1 cellular context compared by ENCODE assay signal in the genomic region with DNA sequence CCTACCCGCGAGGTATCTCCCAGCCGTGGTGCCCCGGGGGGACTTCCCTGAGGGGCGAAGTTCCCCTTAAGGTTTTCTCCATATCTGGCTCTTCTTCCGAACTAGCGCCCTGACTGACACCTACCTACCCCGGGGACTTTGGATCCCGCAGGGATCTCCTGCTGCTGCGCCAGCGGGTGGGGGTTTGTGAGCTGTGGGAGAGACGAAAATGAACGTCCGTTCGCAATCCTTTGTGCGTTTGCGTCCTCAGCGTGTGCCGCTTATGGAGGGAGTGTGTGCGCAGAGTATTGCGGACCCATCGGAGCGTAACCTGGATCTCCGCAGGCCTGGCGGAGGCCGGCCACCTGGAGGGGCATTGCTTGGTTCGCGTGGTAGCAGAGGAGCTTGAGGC.
TF ChIP-seq lines count a peak whose summit lies in the region.

No MANE protein-coding gene starts in this region.

TF ChIP-seq in K562, 482 proteins besides CTCF, POLR2A, EP300 and RAD21 (continued from another document and continues in another):
- TF ChIP-seq ZFP91 (CRISPR knock-in tag; IDR thresholded peaks at IDR 0.05) (no peak), ZBTB7A (IDR thresholded peaks at IDR 0.05; ENCODE audit: borderline replicate concordance, control insufficient read depth, low read depth, low read length) (0 out of 2 replicates have a peak, but pooled peaks have one; percentile 2), FOXK2 (conservative IDR thresholded peaks at IDR 0.05 in 1 of 2, IDR thresholded peaks at IDR 0.05 in 1 of 2; ENCODE audit: low read depth in 2 of 2) (no peak), ATF6 (CRISPR knock-in tag; IDR thresholded peaks at IDR 0.05) (no peak), MAFF (IDR thresholded peaks at IDR 0.05; ENCODE audit: low read length) (no peak), RBM34 (IDR thresholded peaks at IDR 0.05; ENCODE audit: borderline replicate concordance, insufficient read depth, low read length) (no peak), ZNF140 (CRISPR knock-in tag; IDR thresholded peaks at IDR 0.05) (no peak), FOXA3 (CRISPR knock-in tag; conservative IDR thresholded peaks at IDR 0.05 in 1 of 2, IDR thresholded peaks at IDR 0.05 in 1 of 2) (peak in 1 of 2 experiments; percentile 72; a peak in 1 of 4 replicates), ZNF121 (CRISPR knock-in tag; conservative IDR thresholded peaks at IDR 0.05) (no peak), CHAMP1 (IDR thresholded peaks at IDR 0.05) (no peak), HNRNPLL (IDR thresholded peaks at IDR 0.05; ENCODE audit: low read depth, low read length, poor library complexity, severe bottlenecking) (peak; percentile 94), ZNF232 (CRISPR knock-in tag; IDR thresholded peaks at IDR 0.05) (no peak), ZBTB11 (CRISPR knock-in tag; IDR thresholded peaks at IDR 0.05) (peak in 1 of 3 experiments; percentile 90; a peak in 1 of 6 replicates), TAF15 (IDR thresholded peaks at IDR 0.05; ENCODE audit: low read depth, low read length) (no peak), SMARCE1 (IDR thresholded peaks at IDR 0.05) (no peak), NCOA6 (IDR thresholded peaks at IDR 0.05) (no peak), SOX6 (IDR thresholded peaks at IDR 0.05) (no peak), FOXM1 (IDR thresholded peaks at IDR 0.05; ENCODE audit: low read depth) (no peak), FOXM1 (CRISPR knock-in tag; IDR thresholded peaks at IDR 0.05; ENCODE audit: low read depth) (no peak), TBP (optimal IDR thresholded peaks at IDR 0.05; ENCODE audit: low read depth, low read length) (peak; percentile 15), MYC (IDR thresholded peaks at IDR 0.05; ENCODE audit: low read depth, low read length) (0 out of 2 replicates have a peak, but pooled peaks have one; percentile 50), MYC (CRISPR knock-in tag; IDR thresholded peaks at IDR 0.05; ENCODE audit: borderline replicate concordance, low read depth) (no peak), PKNOX1 (IDR thresholded peaks at IDR 0.05) (peak; percentile 68), MNT (conservative IDR thresholded peaks at IDR 0.05) (0 out of 4 replicates have a peak, but pooled peaks of 1 of the 2 experiments have one; percentile 6), NFE2L1 (tag; IDR thresholded peaks at IDR 0.05; ENCODE audit: borderline replicate concordance, low read depth) (no peak), ZNF75A (CRISPR knock-in tag; IDR thresholded peaks at IDR 0.05) (no peak), ZNF224 (CRISPR knock-in tag; IDR thresholded peaks at IDR 0.05) (no peak), BHLHE40 (IDR thresholded peaks at IDR 0.05; ENCODE audit: low read length) (no peak), PHB2 (IDR thresholded peaks at IDR 0.05; ENCODE audit: low read depth) (no peak)
- TF ChIP-seq, protein P1, sequence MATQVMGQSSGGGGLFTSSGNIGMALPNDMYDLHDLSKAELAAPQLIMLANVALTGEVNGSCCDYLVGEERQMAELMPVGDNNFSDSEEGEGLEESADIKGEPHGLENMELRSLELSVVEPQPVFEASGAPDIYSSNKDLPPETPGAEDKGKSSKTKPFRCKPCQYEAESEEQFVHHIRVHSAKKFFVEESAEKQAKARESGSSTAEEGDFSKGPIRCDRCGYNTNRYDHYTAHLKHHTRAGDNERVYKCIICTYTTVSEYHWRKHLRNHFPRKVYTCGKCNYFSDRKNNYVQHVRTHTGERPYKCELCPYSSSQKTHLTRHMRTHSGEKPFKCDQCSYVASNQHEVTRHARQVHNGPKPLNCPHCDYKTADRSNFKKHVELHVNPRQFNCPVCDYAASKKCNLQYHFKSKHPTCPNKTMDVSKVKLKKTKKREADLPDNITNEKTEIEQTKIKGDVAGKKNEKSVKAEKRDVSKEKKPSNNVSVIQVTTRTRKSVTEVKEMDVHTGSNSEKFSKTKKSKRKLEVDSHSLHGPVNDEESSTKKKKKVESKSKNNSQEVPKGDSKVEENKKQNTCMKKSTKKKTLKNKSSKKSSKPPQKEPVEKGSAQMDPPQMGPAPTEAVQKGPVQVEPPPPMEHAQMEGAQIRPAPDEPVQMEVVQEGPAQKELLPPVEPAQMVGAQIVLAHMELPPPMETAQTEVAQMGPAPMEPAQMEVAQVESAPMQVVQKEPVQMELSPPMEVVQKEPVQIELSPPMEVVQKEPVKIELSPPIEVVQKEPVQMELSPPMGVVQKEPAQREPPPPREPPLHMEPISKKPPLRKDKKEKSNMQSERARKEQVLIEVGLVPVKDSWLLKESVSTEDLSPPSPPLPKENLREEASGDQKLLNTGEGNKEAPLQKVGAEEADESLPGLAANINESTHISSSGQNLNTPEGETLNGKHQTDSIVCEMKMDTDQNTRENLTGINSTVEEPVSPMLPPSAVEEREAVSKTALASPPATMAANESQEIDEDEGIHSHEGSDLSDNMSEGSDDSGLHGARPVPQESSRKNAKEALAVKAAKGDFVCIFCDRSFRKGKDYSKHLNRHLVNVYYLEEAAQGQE (CRISPR knock-in tag; IDR thresholded peaks at IDR 0.05; ENCODE audit: low read depth), result no peak
